ENCODE assay signal across 8 cellular contexts in the genomic region with DNA sequence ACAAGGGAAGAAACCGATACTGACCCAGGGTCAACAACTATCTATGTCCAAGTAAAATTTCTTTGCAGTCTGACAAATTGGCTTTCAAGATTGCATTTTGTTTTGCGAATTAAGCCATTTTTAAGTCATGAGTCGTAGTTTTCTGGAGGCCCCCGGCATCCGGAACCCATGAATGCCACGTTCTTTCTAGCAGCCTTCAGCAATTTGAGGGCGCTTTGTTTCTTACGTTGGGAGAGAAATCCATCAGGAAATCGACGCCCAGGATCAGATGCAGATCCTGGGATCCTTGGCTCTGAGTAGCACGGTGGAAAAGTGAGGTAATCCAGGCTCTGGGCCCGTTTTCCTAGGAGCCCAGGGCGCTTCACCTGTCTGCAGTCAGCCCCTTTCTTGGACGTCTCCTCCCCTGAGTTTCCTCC. TPM values are rescaled to one million over a fixed set of nuclear protein-coding genes. Genes with fewer than 3 reads are reported as not detected.
A peak's percentile ranks its signal among the peaks of the same experiment; 100 is the strongest.
DNase-seq lines count a peak whose midpoint lies in the region; ATAC-seq and TF ChIP-seq lines count a peak whose summit lies in the region.

No MANE protein-coding gene starts in this region.

- DNase-seq in COLO668 (lab: John Stamatoyannopoulos, UW; ENCODE audit: unreplicated experiment), result peak; percentile 47
- no peak for DNase-seq in MM.1S
- DNase-seq in natural killer cell, result no peak
- DNase-seq in globus pallidus (ENCODE audit: low spot score), result no peak
- no peak for DNase-seq in HT-29 (ENCODE audit: low spot score)

- no peaks in the 10 kb centered on the region for H3K36me3 Mint-ChIP-seq in natural killer cell

- no peak overlapping the region for H3K4me3 Mint-ChIP-seq in natural killer cell

- H3F3A ChIP-seq in MM.1S (ENCODE audit: insufficient read depth, low read length), result peaks cover 6% of the 10 kb centered on the region; the same call in 1 of the 2 replicates

- H3K9me3 Mint-ChIP-seq in natural killer cell, result no peaks in the 10 kb centered on the region

- ATAC-seq in GM19452 (IDR thresholded peaks at IDR 0.05; ENCODE audit: unreplicated experiment) (peak; percentile 6), natural killer cell (peak in 2 of 3 donors; percentile 2 to 7), HG03457 (IDR thresholded peaks at IDR 0.05; ENCODE audit: unreplicated experiment) (no peak)

- H3K79me2 ChIP-seq in MM.1S (ENCODE audit: low read length), result peaks cover 20% of the 10 kb centered on the region

- peaks cover 7% of the 10 kb centered on the region; the same call in 1 of the 2 replicates for H3K4me1 ChIP-seq in MM.1S (ENCODE audit: low read length)
- peaks cover 10 to 25% of the 10 kb centered on the region in 2 donors for H3K4me1 ChIP-seq in duodenal mucosa (ENCODE audit: control insufficient read depth in 1 of 2, insufficient read depth in 2 of 2, low read length in 2 of 2)

- H3K9me2 ChIP-seq in MM.1S (replicated peaks; ENCODE audit: insufficient read depth, low read length), result no peaks in the 10 kb centered on the region

- H3K4me2 ChIP-seq in MM.1S (ENCODE audit: low read depth, low read length), result peak overlapping the region; percentile 89

- no peaks in the 10 kb centered on the region for H4K20me1 ChIP-seq in MM.1S (ENCODE audit: insufficient read depth, low read length)

- H3K4me3 ChIP-seq in MM.1S (ENCODE audit: low read length) (peak overlapping the region; percentile 95), duodenal mucosa (ENCODE audit: low read depth in 1 of 2, low read length in 2 of 2) (peak overlapping the region; percentile 86 to 94)

- peak overlapping the region; percentile 89 for H2AFZ ChIP-seq in MM.1S (ENCODE audit: low read length)

- H3K27ac ChIP-seq in MM.1S (ENCODE audit: low read length) (peak overlapping the region; percentile 43; the same call in 1 of the 2 replicates), duodenal mucosa (ENCODE audit: low read depth, low read length) (peak overlapping the region; percentile 85)

- H3K27me3 ChIP-seq in MM.1S (replicated peaks; ENCODE audit: insufficient read depth, low read length) (no peaks in the 10 kb centered on the region), duodenal mucosa (ENCODE audit: control insufficient read depth in 1 of 2, insufficient read depth in 2 of 2, low read length in 2 of 2) (no peaks in the 10 kb centered on the region)

- H3K36me3 ChIP-seq in MM.1S (replicated peaks; ENCODE audit: insufficient read depth, low read length) (no peaks in the 10 kb centered on the region), duodenal mucosa (ENCODE audit: control insufficient read depth in 1 of 2, insufficient read depth in 2 of 2, low read length in 2 of 2) (peaks cover 0 to 1% of the 10 kb centered on the region in 2 donors)

- TF ChIP-seq CTCF in MM.1S (IDR thresholded peaks at IDR 0.05; ENCODE audit: low read length), result no peak
- TF ChIP-seq CTCF in natural killer cell (IDR thresholded peaks at IDR 0.05), result no peak

- H3K27me3 Mint-ChIP-seq in natural killer cell (ENCODE audit: low read depth in 2 of 2), result no peaks in the 10 kb centered on the region

- peaks cover 24 to 26% of the 10 kb centered on the region in 2 donors for H3K4me1 Mint-ChIP-seq in natural killer cell

- H3K9me3 ChIP-seq in MM.1S (replicated peaks; ENCODE audit: insufficient read depth, low read length) (no peaks in the 10 kb centered on the region), duodenal mucosa (ENCODE audit: control insufficient read depth in 1 of 2, low read length in 2 of 2) (no peaks in the 10 kb centered on the region)

- peak overlapping the region; percentile 74; the same call in 1 of the 2 replicates for H3K9ac ChIP-seq in MM.1S (ENCODE audit: low read length)
- peak overlapping the region; percentile 81 to 82 for H3K9ac ChIP-seq in duodenal mucosa (ENCODE audit: low read depth in 1 of 2, low read length in 2 of 2)

- peak overlapping the region in 1 of 2 donors; percentile 65 for H3K27ac Mint-ChIP-seq in natural killer cell

- intact Hi-C loops in natural killer cell (cut with micrococcal nuclease), result loop anchor here (5.0 kb wide), 1 partner anchor 349 kb away; no protein-coding TSS in a partner anchor

RNA-seq across cellular contexts. Expression of a gene that starts 0.3 kb away (rescaled TPM):
- 10 to 100 TPM; 36.4 to 39.9 (median 37.5) TPM for total RNA-seq in natural killer cell
- 25.0 and 25.4 TPM in 2 replicates for total RNA-seq in HT-29 (2014; rRNA removed; shearing (Covaris generic))

RNA-seq across cellular contexts. Expression of a gene that starts 40.2 kb away (rescaled TPM):
- 10 to 100 TPM; 59.9 to 80.4 (median 66.4) TPM for total RNA-seq in natural killer cell
- total RNA-seq in HT-29 (2014; rRNA removed; shearing (Covaris generic)), result 22.1 and 24.7 TPM in 2 replicates
